30 cellular contexts compared by ENCODE assay signal in the genomic region with DNA sequence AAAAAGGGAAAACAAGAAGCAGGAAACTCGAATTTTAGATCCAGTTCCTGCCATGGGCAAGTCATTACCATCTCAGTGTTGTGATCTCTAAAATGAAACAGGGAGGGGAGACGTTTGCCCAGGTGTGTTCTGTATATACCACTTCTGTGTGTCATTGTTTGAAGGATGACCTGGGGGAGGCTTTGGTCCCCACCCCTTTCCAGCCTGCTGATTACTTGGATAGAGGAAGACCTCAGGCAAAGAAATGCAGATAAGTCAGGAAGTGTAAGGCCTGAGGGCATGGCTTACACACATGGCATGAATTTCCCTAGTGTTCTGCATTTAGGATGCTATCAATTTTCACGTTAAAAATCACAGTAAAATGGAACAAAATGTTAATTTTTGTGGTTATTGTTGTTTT.
A peak's percentile ranks its signal among the peaks of the same experiment; 100 is the strongest.
DNase-seq lines count a peak whose midpoint lies in the region; ATAC-seq, FAIRE-seq and TF ChIP-seq lines count a peak whose summit lies in the region.
"Had no signal": no experiment of that assay in that cellular context is flagged by ENCODE, and none has a peak within 500 bp of the region (broad histone marks: within the 10 kb centered on the region; RNA-seq: fewer than 3 reads in every experiment).

No MANE protein-coding gene starts in this region.

- peaks cover 9% of the 10 kb centered on the region for H3K36me3 Mint-ChIP-seq in activated T-helper 1 cell treated with anti-CD3 and anti-CD28 coated beads, Interleukin-12 subunit alpha, Interleukin-12 subunit beta, Interleukin-2, Interleukin-4 antibody, amounts not matched to agents 30 ng/mL and 10 ng/mL and 1 ng/mL, durations not matched to agents 14 hours and 24 hours and 36 hours (ENCODE audit: low read depth)
- H3K36me3 Mint-ChIP-seq: immature natural killer cell had no signal

- no peaks in the 10 kb centered on the region for H3K79me2 ChIP-seq in osteoblast (ENCODE audit: insufficient read depth, low read length)
- H3K79me2 ChIP-seq: parathyroid adenoma had no signal

- intact Hi-C loops in activated T-helper 1 cell treated with anti-CD3 and anti-CD28 coated beads, Interleukin-12 subunit alpha, Interleukin-12 subunit beta, Interleukin-2, Interleukin-4 antibody, amounts not matched to agents 30 ng/mL and 10 ng/mL and 1 ng/mL, durations not matched to agents 14 hours and 24 hours and 36 hours (cut with micrococcal nuclease) = loop anchor here (10.0 kb wide), 1 partner anchor 578 kb away; the partner anchor contains the start of gene UBXN4
- intact Hi-C loops in left lung (cut with DNase I) = no loop called here
- intact Hi-C loops in ovary (cut with DNase I) = no loop called here

- H3K9me3 Mint-ChIP-seq in activated T-helper 1 cell treated with anti-CD3 and anti-CD28 coated beads, Interleukin-12 subunit alpha, Interleukin-12 subunit beta, Interleukin-2, Interleukin-4 antibody, amounts not matched to agents 30 ng/mL and 10 ng/mL and 1 ng/mL, durations not matched to agents 14 hours and 24 hours and 36 hours = peaks cover 3% of the 10 kb centered on the region
- H3K9me3 Mint-ChIP-seq: CD8-positive, alpha-beta memory T cell; effector memory CD8-positive, alpha-beta T cell; immature natural killer cell had no signal

- H4K20me1 ChIP-seq in osteoblast (ENCODE audit: insufficient read depth, low read length) = no peaks in the 10 kb centered on the region

- no peak overlapping the region for H3K4me3 Mint-ChIP-seq in activated T-helper 1 cell treated with anti-CD3 and anti-CD28 coated beads, Interleukin-12 subunit alpha, Interleukin-12 subunit beta, Interleukin-2, Interleukin-4 antibody, amounts not matched to agents 30 ng/mL and 10 ng/mL and 1 ng/mL, durations not matched to agents 14 hours and 24 hours and 36 hours
- H3K4me3 Mint-ChIP-seq: activated CD4-positive, alpha-beta T cell treated with anti-CD3 and anti-CD28 coated beads for 36 hours; immature natural killer cell had no signal

- H3K4me1 ChIP-seq in osteoblast (ENCODE audit: insufficient read depth, low read length) (no peaks in the 10 kb centered on the region), left lung (peaks cover 0 to 47% of the 10 kb centered on the region in 2 donors), ovary (ENCODE audit: insufficient read depth) (no peaks in the 10 kb centered on the region)
- H3K4me1 ChIP-seq: parathyroid adenoma, uterus had no signal

- TF ChIP-seq CTCF in osteoblast (IDR thresholded peaks at IDR 0.05; ENCODE audit: extremely low read depth, low read depth, low read length) (no peak), left lung (IDR thresholded peaks at IDR 0.05) (no peak), ovary (IDR thresholded peaks at IDR 0.05) (no peak)

- H3K9me3 ChIP-seq in KOPT-K1 (ENCODE audit: insufficient read depth, low read length, poor library complexity, severe bottlenecking) (no peaks in the 10 kb centered on the region), osteoblast (ENCODE audit: low read depth, low read length) (no peaks in the 10 kb centered on the region), left lung (no peaks in the 10 kb centered on the region), ovary (no peaks in the 10 kb centered on the region)
- H3K9me3 ChIP-seq: thoracic aorta, uterus had no signal

- H3K27me3 Mint-ChIP-seq in activated T-helper 1 cell treated with anti-CD3 and anti-CD28 coated beads, Interleukin-12 subunit alpha, Interleukin-12 subunit beta, Interleukin-2, Interleukin-4 antibody, amounts not matched to agents 30 ng/mL and 10 ng/mL and 1 ng/mL, durations not matched to agents 14 hours and 24 hours and 36 hours (ENCODE audit: insufficient read depth) = no peaks in the 10 kb centered on the region
- H3K27me3 Mint-ChIP-seq: activated CD4-positive, alpha-beta T cell treated with anti-CD3 and anti-CD28 coated beads for 36 hours; activated naive CD8-positive, alpha-beta T cell treated with anti-CD3 and anti-CD28 coated beads, Interleukin-2, amount 50 U/mL, for 24 hours; CD8-positive, alpha-beta memory T cell; effector memory CD8-positive, alpha-beta T cell; stimulated activated naive CD8-positive, alpha-beta T cell treated with anti-CD3 and anti-CD28 coated beads, Interleukin-15, Interleukin-2, amounts not matched to agents 100 ng/mL and 50 ng/mL, for 24 hours had no signal

- H3K4me1 Mint-ChIP-seq in activated T-helper 1 cell treated with anti-CD3 and anti-CD28 coated beads, Interleukin-12 subunit alpha, Interleukin-12 subunit beta, Interleukin-2, Interleukin-4 antibody, amounts not matched to agents 30 ng/mL and 10 ng/mL and 1 ng/mL, durations not matched to agents 14 hours and 24 hours and 36 hours (ENCODE audit: low read depth) = peaks cover 86% of the 10 kb centered on the region

- H3K36me3 ChIP-seq in KOPT-K1 (ENCODE audit: insufficient read depth, low read length) (no peaks in the 10 kb centered on the region), osteoblast (ENCODE audit: insufficient read depth, low read length) (no peaks in the 10 kb centered on the region), left lung (no peaks in the 10 kb centered on the region), ovary (no peaks in the 10 kb centered on the region)
- H3K36me3 ChIP-seq: thoracic aorta, uterus had no signal

- WGBS in ovary, 3 donors = 37 to 52% (median 49%) methylated on average over 3 of the region's 3 CpGs

- H3K4me3 ChIP-seq in osteoblast (ENCODE audit: insufficient read depth, low read length) = no peak overlapping the region
- no peak overlapping the region for H3K4me3 ChIP-seq in left lung
- H3K4me3 ChIP-seq in ovary = no peak overlapping the region
- H3K4me3 ChIP-seq: thoracic aorta, uterus had no signal

- TF ChIP-seq POLR2A in H54 (IDR thresholded peaks at IDR 0.05; ENCODE audit: low read depth, low read length) (no peak), ovary (IDR thresholded peaks at IDR 0.05) (no peak)

- ATAC-seq in left lung = no peak
- ATAC-seq: activated CD4-positive, alpha-beta T cell treated with anti-CD3 and anti-CD28 coated beads for 36 hours; activated naive CD8-positive, alpha-beta T cell treated with anti-CD3 and anti-CD28 coated beads, Interleukin-2, amount 50 U/mL, for 24 hours; effector memory CD8-positive, alpha-beta T cell; HepG2; left cardiac atrium had no signal

- DNase-seq in NCI-H748 (lab: John Stamatoyannopoulos, UW; ENCODE audit: unreplicated experiment) = peak; percentile 3
- DNase-seq in NCI-H748 treated with DMSO at 0.1 percent for 48 hours (lab: John Stamatoyannopoulos, UW) = no peak
- DNase-seq in activated T-helper 1 cell treated with anti-CD3 and anti-CD28 coated beads, Interleukin-12 subunit alpha, Interleukin-12 subunit beta, Interleukin-2, Interleukin-4 antibody, amounts not matched to agents 30 ng/mL and 10 ng/mL and 1 ng/mL, durations not matched to agents 14 hours and 24 hours and 36 hours (ENCODE audit: low spot score) = no peak
- DNase-seq in osteoblast (ENCODE audit: insufficient read length, low spot score, missing footprints) = peak; percentile 55
- no peak for DNase-seq in H54 (ENCODE audit: insufficient read length, low spot score)
- no peak for DNase-seq in left lung
- DNase-seq in ovary = no peak
- DNase-seq: activated CD4-positive, alpha-beta T cell treated with anti-CD3 and anti-CD28 coated beads for 36 hours; activated gamma-delta T cell treated with Interleukin-2 at 50 U/mL for 16 hours; activated naive CD8-positive, alpha-beta T cell treated with anti-CD3 and anti-CD28 coated beads, Interleukin-2, amount 50 U/mL, for 24 hours; cortex of kidney; effector memory CD8-positive, alpha-beta T cell; EL; HCEC 1CT; hypothalamus; immature natural killer cell; left cardiac atrium; mammary epithelial cell; NCI-H1694; SIG-M5; stimulated activated CD4-positive, alpha-beta T cell treated with anti-CD3 and anti-CD28 coated beads, Interleukin-1b, Interleukin-23, amount 100 ng/mL, for 48 hours; uterus had no signal

- H3K4me2 ChIP-seq in osteoblast (ENCODE audit: insufficient read depth, low read length) = no peak overlapping the region

- H3K27me3 ChIP-seq in osteoblast (ENCODE audit: insufficient read depth, low read length) (no peaks in the 10 kb centered on the region), left lung (no peaks in the 10 kb centered on the region), ovary (no peaks in the 10 kb centered on the region)
- H3K27me3 ChIP-seq: uterus had no signal

- no peak overlapping the region for H2AFZ ChIP-seq in osteoblast (ENCODE audit: low read length)
- H2AFZ ChIP-seq: parathyroid adenoma had no signal

- peak overlapping the region; percentile 68 for H3K27ac ChIP-seq in KOPT-K1 (ENCODE audit: low read depth, low read length, poor library complexity, severe bottlenecking)
- H3K27ac ChIP-seq in osteoblast (ENCODE audit: low read depth, low read length) = no peak overlapping the region
- H3K27ac ChIP-seq in left lung = no peak overlapping the region
- no peak overlapping the region for H3K27ac ChIP-seq in ovary
- H3K27ac ChIP-seq: parathyroid adenoma, thoracic aorta, uterus had no signal

- TF ChIP-seq EP300 in ovary (IDR thresholded peaks at IDR 0.05) = no peak

- peak overlapping the region; percentile 46 for H3K27ac Mint-ChIP-seq in activated T-helper 1 cell treated with anti-CD3 and anti-CD28 coated beads, Interleukin-12 subunit alpha, Interleukin-12 subunit beta, Interleukin-2, Interleukin-4 antibody, amounts not matched to agents 30 ng/mL and 10 ng/mL and 1 ng/mL, durations not matched to agents 14 hours and 24 hours and 36 hours
- H3K27ac Mint-ChIP-seq: activated naive CD8-positive, alpha-beta T cell treated with anti-CD3 and anti-CD28 coated beads, Interleukin-2, amount 50 U/mL, for 24 hours had no signal

- no peak for FAIRE-seq in H54 (lab: Jason Lieb, UNC)
- FAIRE-seq: A204.1, GM18507, HepG2 had no signal

Comparison
In these comparisons a context has a peak if more than half of its experiments do, and no peak if none do; other contexts are left out.
1. DNase-seq: peak in NCI-H748 (single experiment) and osteoblast (single experiment); none in NCI-H748 treated with DMSO at 0.1 percent for 48 hours (single experiment), activated T-helper 1 cell treated with anti-CD3 and anti-CD28 coated beads, Interleukin-12 subunit alpha, Interleukin-12 subunit beta, Interleukin-2, Interleukin-4 antibody, amounts not matched to agents 30 ng/mL and 10 ng/mL and 1 ng/mL, durations not matched to agents 14 hours and 24 hours and 36 hours (single experiment), H54 (single experiment), left lung (0 of 2) and ovary (0 of 5).